In genomic region chr17:38450699-38451029, GRCh38 we compare ENCODE assay signal across 14 cellular contexts. TPM values are rescaled to one million over a fixed set of nuclear protein-coding genes. Genes with fewer than 3 reads are reported as not detected.
DNase-seq lines count a peak whose midpoint lies in the region; ATAC-seq, FAIRE-seq and TF ChIP-seq lines count a peak whose summit lies in the region.
"Had no signal": no experiment of that assay in that cellular context is flagged by ENCODE, and none has a peak within 500 bp of the region (broad histone marks: within the 10 kb centered on the region; RNA-seq: fewer than 3 reads in every experiment).

No MANE protein-coding gene starts in this region.

- RAD21 ChIA-PET in HCT116 (lab: Charles Lee; ENCODE audit: low non-redundant PET in 1 of 2, low total read pairs in 2 of 2, uncharacterized antibody in 2 of 2, unreplicated experiment in 2 of 2): no interaction called here

- TF ChIP-seq CTCF in HCT116 (IDR thresholded peaks at IDR 0.05 in 2 of 3, conservative IDR thresholded peaks at IDR 0.05 in 1 of 3; ENCODE audit: borderline replicate concordance in 1 of 3, insufficient read depth in 1 of 3, low read depth in 2 of 3, low read length in 2 of 3) (no peak), astrocyte (IDR thresholded peaks at IDR 0.05; ENCODE audit: insufficient read depth, low read depth, low read length) (no peak), smooth muscle cell (IDR thresholded peaks at IDR 0.05; ENCODE audit: borderline replicate concordance, insufficient read depth, poor library complexity, severe bottlenecking) (no peak), D721Med (IDR thresholded peaks at IDR 0.05; ENCODE audit: insufficient read depth, missing control alignments) (no peak)

- BruUV-seq in HCT116 (replicated peaks; lab: Mats Ljungman, UMichigan): no TSS peak

- H3K27ac ChIP-seq in HCT116 (ENCODE audit: low read depth, low read length) (peak overlapping the region; percentile 20), astrocyte (ENCODE audit: low read depth, low read length) (peak overlapping the region; percentile 88), iPS-18a (ENCODE audit: low read length) (no peak overlapping the region), smooth muscle cell (ENCODE audit: low read depth) (peak overlapping the region; percentile 91)

- intact Hi-C loops in HCT116 (cut with micrococcal nuclease): no loop called here

- no peaks in the 10 kb centered on the region for H3K9me3 Mint-ChIP-seq in astrocyte (ENCODE audit: unreplicated experiment)

- H3K4me2 ChIP-seq in HCT116 (ENCODE audit: low read length): peak overlapping the region; percentile 91
- peak overlapping the region; percentile 94 for H3K4me2 ChIP-seq in astrocyte (ENCODE audit: low read length)
- peak overlapping the region; percentile 86 for H3K4me2 ChIP-seq in smooth muscle cell

- peak overlapping the region; percentile 46 for H3K9ac ChIP-seq in HCT116 (ENCODE audit: low read length)
- peak overlapping the region; percentile 77 for H3K9ac ChIP-seq in astrocyte (ENCODE audit: low read length)
- no peak overlapping the region for H3K9ac ChIP-seq in iPS-18a (ENCODE audit: low read length)
- no peak overlapping the region for H3K9ac ChIP-seq in smooth muscle cell (ENCODE audit: low read depth)

- peak overlapping the region; percentile 78 for H3K4me3 Mint-ChIP-seq in astrocyte (ENCODE audit: unreplicated experiment)

- WGBS in smooth muscle cell (ENCODE audit: low lambda C conversion rate): 7% methylated on average over 2 of the region's 2 CpGs

- peaks cover 55% of the 10 kb centered on the region for H3K4me1 Mint-ChIP-seq in astrocyte (ENCODE audit: low read depth, unreplicated experiment)

- H4K20me1 ChIP-seq in HCT116 (ENCODE audit: insufficient read depth) (no peaks in the 10 kb centered on the region), astrocyte (ENCODE audit: insufficient read depth, low read length) (peaks cover 22% of the 10 kb centered on the region), smooth muscle cell (ENCODE audit: low read depth) (peaks cover 87% of the 10 kb centered on the region)

- H3K36me3 Mint-ChIP-seq in astrocyte (ENCODE audit: low read depth, unreplicated experiment): peaks cover 4% of the 10 kb centered on the region

- H3K27ac Mint-ChIP-seq in astrocyte (ENCODE audit: unreplicated experiment): peak overlapping the region; percentile 89

- no peak for DNase-seq in HCT116 (ENCODE audit: low read depth, low spot score)
- no peak for DNase-seq in astrocyte (ENCODE audit: low read depth)
- no peak for DNase-seq in smooth muscle cell (lab: John Stamatoyannopoulos, UW; ENCODE audit: unreplicated experiment)
- no peak for DNase-seq in DMS153 treated with DMSO at 0.1 percent for 48 hours (lab: John Stamatoyannopoulos, UW; ENCODE audit: unreplicated experiment)
- no peak for DNase-seq in COR-L47 (lab: John Stamatoyannopoulos, UW)
- DNase-seq in D721Med (ENCODE audit: insufficient read length, low spot score): no peak
- DNase-seq: activated CD8-positive, alpha-beta memory T cell treated with anti-CD3 and anti-CD28 coated beads for 24 hours; DMS 273 treated with DMSO at 0.1 percent for 48 hours; Karpas-422; retina; stimulated activated CD8-positive, alpha-beta memory T cell treated with anti-CD3 and anti-CD28 coated beads, Interleukin-4, amount 100 ng/mL, for 48 hours had no signal

- H3K27me3 Mint-ChIP-seq in astrocyte (ENCODE audit: low read depth, unreplicated experiment): no peaks in the 10 kb centered on the region

- H2AFZ ChIP-seq in HCT116 (ENCODE audit: low read depth, low read length, poor library complexity, severe bottlenecking) (no peak overlapping the region), astrocyte (ENCODE audit: low read depth, low read length) (no peak overlapping the region), smooth muscle cell (ENCODE audit: low read depth) (no peak overlapping the region)

- H3K36me3 ChIP-seq in HCT116 (ENCODE audit: control insufficient read depth in 1 of 2, insufficient read depth in 2 of 2, low read length in 2 of 2): no peaks in the 10 kb centered on the region
- no peaks in the 10 kb centered on the region for H3K36me3 ChIP-seq in astrocyte (ENCODE audit: insufficient read depth, low read length)
- no peaks in the 10 kb centered on the region for H3K36me3 ChIP-seq in iPS-18a (ENCODE audit: control insufficient read depth, low read depth, low read length)
- H3K36me3 ChIP-seq in smooth muscle cell (ENCODE audit: low read depth): no peaks in the 10 kb centered on the region

- no peaks in the 10 kb centered on the region for H3K9me3 ChIP-seq in HCT116 (ENCODE audit: control insufficient read depth in 1 of 2, insufficient read depth in 1 of 2, low read depth in 1 of 2, low read length in 2 of 2)
- no peaks in the 10 kb centered on the region for H3K9me3 ChIP-seq in astrocyte (ENCODE audit: insufficient read depth, low read depth, low read length)
- no peaks in the 10 kb centered on the region for H3K9me3 ChIP-seq in iPS-18a (ENCODE audit: control insufficient read depth, low read depth, low read length)
- no peaks in the 10 kb centered on the region for H3K9me3 ChIP-seq in smooth muscle cell (replicated peaks; ENCODE audit: low read depth)

- POLR2A ChIA-PET in HCT116 (lab: Charles Lee): no interaction called here

- peaks cover 42% of the 10 kb centered on the region for H3F3A ChIP-seq in smooth muscle cell (ENCODE audit: low read depth)

- CTCF ChIA-PET in HCT116 (lab: Charles Lee): interaction anchor here (0.7 kb wide), 1 partner anchor 212 kb away, joined by 3 read pairs; no protein-coding TSS in a partner anchor

- H3K4me3 ChIP-seq in HCT116 (replicated peaks in 1 of 2; ENCODE audit: low read depth in 1 of 2, low read length in 2 of 2) (peak overlapping the region in 1 of 2 experiments; percentile 17; a peak in 2 of 4 replicates), astrocyte (ENCODE audit: insufficient read depth, low read depth, low read length) (peak overlapping the region; percentile 56), iPS-18a (ENCODE audit: low read length) (peak overlapping the region; percentile 43), smooth muscle cell (no peak overlapping the region)

- TF ChIP-seq RAD21 in HCT116 (IDR thresholded peaks at IDR 0.05; ENCODE audit: low read depth): no peak

- TF ChIP-seq POLR2A in HCT116 (IDR thresholded peaks at IDR 0.05; ENCODE audit: borderline replicate concordance, extremely low read depth, insufficient read depth, insufficient read length): no peak

- peaks cover 7% of the 10 kb centered on the region; the same call in 1 of the 2 replicates for H3K79me2 ChIP-seq in HCT116 (ENCODE audit: insufficient read depth, low read length)
- peaks cover 66% of the 10 kb centered on the region for H3K79me2 ChIP-seq in astrocyte (ENCODE audit: insufficient read depth, low read length)
- peaks cover 15% of the 10 kb centered on the region for H3K79me2 ChIP-seq in smooth muscle cell (ENCODE audit: low read depth)

- H3K4me1 ChIP-seq in HCT116 (ENCODE audit: control insufficient read depth in 1 of 2, insufficient read depth in 2 of 2, low read length in 2 of 2): peaks cover 65 to 78% of the 10 kb centered on the region in 2 experiments
- H3K4me1 ChIP-seq in astrocyte (ENCODE audit: insufficient read depth, low read length): peaks cover 77% of the 10 kb centered on the region
- H3K4me1 ChIP-seq in iPS-18a (ENCODE audit: control insufficient read depth, low read depth, low read length): peaks cover 48% of the 10 kb centered on the region
- H3K4me1 ChIP-seq in smooth muscle cell (ENCODE audit: low read depth): peaks cover 57% of the 10 kb centered on the region

- no peaks in the 10 kb centered on the region for H3K27me3 ChIP-seq in HCT116 (ENCODE audit: insufficient read depth, low read length)
- H3K27me3 ChIP-seq in astrocyte (ENCODE audit: insufficient read depth, low read length): no peaks in the 10 kb centered on the region
- no peaks in the 10 kb centered on the region for H3K27me3 ChIP-seq in iPS-18a (ENCODE audit: control insufficient read depth, insufficient read depth, low read length)
- no peaks in the 10 kb centered on the region for H3K27me3 ChIP-seq in smooth muscle cell (ENCODE audit: low read depth)

- ATAC-seq in HCT116 (no peak), HG03139 (IDR thresholded peaks at IDR 0.05; ENCODE audit: unreplicated experiment) (no peak)

- FAIRE-seq in astrocyte (lab: Jason Lieb, UNC) (no peak), D721Med (lab: Jason Lieb, UNC) (no peak)
- FAIRE-seq: GM18507 had no signal

- H3K9me2 ChIP-seq in HCT116 (ENCODE audit: insufficient read depth): no peaks in the 10 kb centered on the region

TF ChIP-seq in HCT116, 20 proteins besides CTCF, POLR2A, EP300 and RAD21:
- TF ChIP-seq ELF1 (IDR thresholded peaks at IDR 0.05; ENCODE audit: borderline replicate concordance, low read depth) (no peak), MAX (IDR thresholded peaks at IDR 0.05) (no peak), EGR1 (IDR thresholded peaks at IDR 0.05; ENCODE audit: low read depth) (no peak), EZH2 (IDR thresholded peaks at IDR 0.05) (no peak), ZNF274 (IDR thresholded peaks at IDR 0.05; ENCODE audit: low read depth, low read length) (no peak), SP1 (IDR thresholded peaks at IDR 0.05; ENCODE audit: low read depth) (no peak), JUND (IDR thresholded peaks at IDR 0.05) (no peak), POLR2AphosphoS5 (IDR thresholded peaks at IDR 0.05; ENCODE audit: low read depth, low read length) (no peak), YY1 (IDR thresholded peaks at IDR 0.05; ENCODE audit: extremely low read depth, insufficient replicate concordance, low read depth, low read length) (no peak), FOSL1 (IDR thresholded peaks at IDR 0.05; ENCODE audit: low read depth) (no peak), EZH2phosphoT487 (IDR thresholded peaks at IDR 0.05; ENCODE audit: borderline replicate concordance) (no peak), SRF (IDR thresholded peaks at IDR 0.05; ENCODE audit: low read depth) (no peak), CBX3 (IDR thresholded peaks at IDR 0.05; ENCODE audit: low read depth) (no peak)
TF ChIP-seq in HCT116: peak in this region for 0.

RNA-seq across cellular contexts. Expression of gene ARHGAP23, which starts 22.4 kb away (rescaled TPM):
- total RNA-seq in HCT116 (2021; ENCODE audit: unreplicated experiment) (41.0 TPM), astrocyte (88.5 and 118 TPM in 2 replicates), smooth muscle cell (18.1 and 34.0 TPM in 2 replicates)
- polyA plus RNA-seq in HCT116 (2012): 19.5 and 21.5 TPM in 2 replicates
- 24.9 and 30.0 TPM in 2 replicates for polyA plus RNA-seq in smooth muscle cell

Comparison
In these comparisons a context has a peak if more than half of its experiments do, and no peak if none do; other contexts are left out.
1. H3K9ac ChIP-seq: peak in HCT116 (single experiment) and astrocyte (single experiment); none in iPS-18a (single experiment) and smooth muscle cell (single experiment).
2. Peak in every context shown above with its lines, with median percentiles within 50 percentile points of each other: H3K4me2 ChIP-seq.